ENCODE assay signal across 1 cellular context in the genomic region with DNA sequence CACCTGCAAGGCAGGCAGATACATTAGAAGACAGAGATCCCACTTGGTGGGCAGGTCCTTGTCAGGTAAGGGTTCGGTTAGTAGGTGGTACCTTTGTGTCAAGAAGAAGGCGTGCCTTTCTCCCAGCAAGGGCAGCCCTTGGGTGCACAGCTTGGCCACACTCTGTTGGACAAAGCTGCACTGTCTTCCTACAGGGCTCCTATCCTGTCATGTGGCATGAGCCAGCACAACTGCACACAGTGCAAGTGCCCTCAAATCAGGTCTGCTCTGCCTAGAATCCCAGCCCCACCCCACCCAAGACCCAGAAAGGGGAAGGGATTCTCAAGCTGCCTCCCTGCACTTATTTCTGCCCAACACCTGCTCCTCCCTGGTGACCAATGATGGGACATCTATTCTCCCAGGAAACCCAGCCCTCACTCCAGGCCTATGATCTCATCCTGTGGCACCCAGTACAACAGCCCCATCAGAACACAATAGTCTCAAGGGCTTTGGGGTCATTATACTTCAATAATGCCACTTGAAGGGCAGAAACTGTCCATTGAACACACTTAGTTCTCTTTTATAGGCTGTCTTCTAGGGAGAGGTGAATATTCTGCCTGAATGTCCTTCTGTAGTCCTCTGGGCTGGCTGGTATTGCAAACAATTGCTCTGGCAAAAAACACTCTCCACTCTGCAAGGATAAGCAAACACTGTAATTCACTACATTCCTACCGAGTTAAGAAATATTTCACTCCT.
TF ChIP-seq lines count a peak whose summit lies in the region.

No MANE protein-coding gene starts in this region.

TF ChIP-seq in WTC11, 78 proteins besides CTCF, POLR2A, EP300 and RAD21 (continued from another document):
- no peak for TF ChIP-seq ATF6 (CRISPR knock-in tag; IDR thresholded peaks at IDR 0.05)
- no peak for TF ChIP-seq ESRRA (CRISPR knock-in tag; IDR thresholded peaks at IDR 0.05; ENCODE audit: borderline replicate concordance)
- TF ChIP-seq, protein P1, sequence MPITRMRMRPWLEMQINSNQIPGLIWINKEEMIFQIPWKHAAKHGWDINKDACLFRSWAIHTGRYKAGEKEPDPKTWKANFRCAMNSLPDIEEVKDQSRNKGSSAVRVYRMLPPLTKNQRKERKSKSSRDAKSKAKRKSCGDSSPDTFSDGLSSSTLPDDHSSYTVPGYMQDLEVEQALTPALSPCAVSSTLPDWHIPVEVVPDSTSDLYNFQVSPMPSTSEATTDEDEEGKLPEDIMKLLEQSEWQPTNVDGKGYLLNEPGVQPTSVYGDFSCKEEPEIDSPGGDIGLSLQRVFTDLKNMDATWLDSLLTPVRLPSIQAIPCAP (CRISPR knock-in tag; IDR thresholded peaks at IDR 0.05) = no peak
- TF ChIP-seq PRRX2 (CRISPR knock-in tag; IDR thresholded peaks at IDR 0.05) = no peak
- no peak for TF ChIP-seq EMX1 (CRISPR knock-in tag; IDR thresholded peaks at IDR 0.05)
- no peak for TF ChIP-seq ZBTB43 (CRISPR knock-in tag; IDR thresholded peaks at IDR 0.05)
- no peak for TF ChIP-seq ATF2 (CRISPR knock-in tag; IDR thresholded peaks at IDR 0.05; ENCODE audit: borderline replicate concordance, low read depth)
- TF ChIP-seq ZBTB21 (CRISPR knock-in tag; IDR thresholded peaks at IDR 0.05; ENCODE audit: borderline replicate concordance) = no peak
- no peak for TF ChIP-seq GTF2I (CRISPR knock-in tag; conservative IDR thresholded peaks at IDR 0.05)
- no peak for TF ChIP-seq ZNF671 (CRISPR knock-in tag; IDR thresholded peaks at IDR 0.05)
- no peak for TF ChIP-seq ZNF232 (CRISPR knock-in tag; IDR thresholded peaks at IDR 0.05)
